18 cellular contexts compared by ENCODE assay signal in the genomic region with DNA sequence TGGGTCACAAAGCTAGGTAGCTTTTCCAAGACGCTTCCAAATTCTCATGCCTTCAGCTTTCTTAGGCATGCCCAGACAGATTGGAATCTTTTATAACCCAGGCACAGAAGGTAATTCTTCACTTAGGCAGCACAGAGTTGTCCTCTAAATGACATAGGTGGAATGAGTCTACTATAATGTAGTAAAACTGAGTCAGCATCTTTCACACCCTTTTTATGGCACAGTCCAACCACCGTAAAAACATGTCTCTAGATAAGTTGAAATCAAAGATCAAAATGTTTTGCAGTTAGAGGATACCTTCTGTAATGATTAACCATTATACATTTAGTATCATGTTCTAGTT.
"Had no signal": no experiment of that assay in that cellular context is flagged by ENCODE, and none has a peak within 500 bp of the region (broad histone marks: within the 10 kb centered on the region; RNA-seq: fewer than 3 reads in every experiment).

No MANE protein-coding gene starts in this region.

- H3K79me2 ChIP-seq: parathyroid adenoma had no signal

- ATAC-seq: activated CD4-positive, alpha-beta T cell treated with anti-CD3 and anti-CD28 coated beads for 36 hours; activated naive CD8-positive, alpha-beta T cell treated with anti-CD3 and anti-CD28 coated beads, Interleukin-2, amount 50 U/mL, for 24 hours; left ventricle myocardium superior; naive thymus-derived CD8-positive, alpha-beta T cell; stimulated activated naive B cell treated with anti-CD40 and anti-IgM and Interleukin-4, amounts not matched to agents 10 μg/mL and 1 μg/mL and 100 μg/mL, for 72 hours; upper lobe of right lung; WTC11 had no signal

- H3K4me2 ChIP-seq: SK-N-SH had no signal

- H3K9ac ChIP-seq: parathyroid adenoma, SK-N-SH had no signal

- H3K27me3 ChIP-seq: ascending aorta, upper lobe of right lung had no signal

- H3K9me3 ChIP-seq: thoracic aorta, upper lobe of right lung had no signal

- H2AFZ ChIP-seq: parathyroid adenoma had no signal

- H3K9me2 ChIP-seq: SK-N-SH had no signal

- H3K36me3 ChIP-seq: ascending aorta, thoracic aorta, upper lobe of right lung had no signal

- DNase-seq: activated CD4-positive, alpha-beta memory T cell treated with anti-CD3 and anti-CD28 coated beads, Interleukin-2, amount 10 ng/mL, durations not matched to agents 7 days and 5 days; activated CD4-positive, alpha-beta T cell treated with anti-CD3 and anti-CD28 coated beads for 36 hours; activated naive CD4-positive, alpha-beta T cell treated with anti-CD3 and anti-CD28 coated beads for 36 hours; activated naive CD8-positive, alpha-beta T cell treated with anti-CD3 and anti-CD28 coated beads, Interleukin-2, amount 50 U/mL, for 24 hours; activated T-cell treated with anti-CD3 and anti-CD28 coated beads, Interleukin-2, amount 50 U/mL, for 1 hour; cerebellar nuclear complex; dermis blood vessel endothelial cell; effector memory CD4-positive, alpha-beta T cell; foreskin melanocyte; left ventricle myocardium superior; naive thymus-derived CD8-positive, alpha-beta T cell; SK-N-SH; stimulated activated naive B cell treated with anti-CD40 and anti-IgM and Interleukin-4, amounts not matched to agents 10 μg/mL and 1 μg/mL and 100 μg/mL, for 72 hours; upper lobe of right lung had no signal

- H3K27ac ChIP-seq: ascending aorta, parathyroid adenoma, thoracic aorta, upper lobe of right lung had no signal

- H3K4me1 ChIP-seq: ascending aorta, parathyroid adenoma, upper lobe of right lung had no signal

- H3K4me3 ChIP-seq: ascending aorta, thoracic aorta, upper lobe of right lung had no signal
